20 cellular contexts compared by ENCODE assay signal in the genomic region with DNA sequence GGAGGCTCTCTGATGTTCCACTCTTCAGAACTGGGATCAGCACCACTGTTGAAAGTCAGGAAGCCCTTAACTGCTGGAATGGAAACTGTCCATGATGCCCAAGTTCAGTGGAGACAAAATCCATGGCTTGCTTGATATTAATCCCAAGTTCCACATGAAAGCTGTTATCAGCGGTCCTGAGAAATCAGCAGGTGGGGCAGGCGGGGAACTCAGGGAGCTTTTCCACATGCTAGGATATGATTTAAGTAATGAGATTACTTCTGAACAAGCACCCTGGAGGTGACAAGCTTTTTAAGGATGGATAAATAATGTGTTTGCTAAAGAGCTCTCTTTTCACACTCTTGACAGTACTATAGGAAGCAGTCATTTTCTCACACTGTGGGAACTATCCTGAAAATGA.
A peak's percentile ranks its signal among the peaks of the same experiment; 100 is the strongest.
DNase-seq lines count a peak whose midpoint lies in the region; ATAC-seq, FAIRE-seq and TF ChIP-seq lines count a peak whose summit lies in the region.
"Had no signal": no experiment of that assay in that cellular context is flagged by ENCODE, and none has a peak within 500 bp of the region (broad histone marks: within the 10 kb centered on the region; RNA-seq: fewer than 3 reads in every experiment).

No MANE protein-coding gene starts in this region.

- H3K27ac ChIP-seq in WERI-Rb-1 (no peak overlapping the region), pancreas (no peak overlapping the region)
- H3K27ac ChIP-seq: BLaER1 treated with 17β-estradiol and CSF1 and Interleukin-3, amounts not matched to agents 10 nM and 100 nM; C4-2B had no signal

- no peaks in the 10 kb centered on the region for H3K9me3 ChIP-seq in WERI-Rb-1 (ENCODE audit: severe bottlenecking)
- H3K9me3 ChIP-seq in pancreas = no peaks in the 10 kb centered on the region
- H3K9me3 ChIP-seq: Caco-2 had no signal

- H3K36me3 ChIP-seq in WERI-Rb-1 = no peaks in the 10 kb centered on the region
- no peaks in the 10 kb centered on the region for H3K36me3 ChIP-seq in pancreas
- H3K36me3 ChIP-seq: BLaER1 treated with 17β-estradiol and CSF1 and Interleukin-3, amounts not matched to agents 10 nM and 100 nM had no signal

- TF ChIP-seq CTCF in WERI-Rb-1 (IDR thresholded peaks at IDR 0.05; ENCODE audit: low read depth, low read length) = no peak
- TF ChIP-seq CTCF in pancreas (IDR thresholded peaks at IDR 0.05) = no peak

- H3K27me3 ChIP-seq in WERI-Rb-1 (ENCODE audit: insufficient read depth, low read depth, severe bottlenecking) (no peaks in the 10 kb centered on the region), pancreas (no peaks in the 10 kb centered on the region)
- H3K27me3 ChIP-seq: BLaER1 treated with 17β-estradiol and CSF1 and Interleukin-3, amounts not matched to agents 10 nM and 100 nM had no signal

- DNase-seq in NCI-H82 (lab: John Stamatoyannopoulos, UW) (peak; percentile 85), WERI-Rb-1 (peak; percentile 51), pancreas (peak in 4 of 6 donors; percentile 30 to 64 (median 49)), NCI-H2029 (lab: John Stamatoyannopoulos, UW) (no peak)
- DNase-seq: 8988T; AML-193; Caco-2; Calu3; CD4-positive, alpha-beta T cell; CD8-positive, alpha-beta T cell; DMS79 treated with DMSO at 0.1 percent for 48 hours; GF-D8 had no signal

- intact Hi-C loops in pancreas (cut with DNase I) = no loop called here

- no peak for FAIRE-seq in pancreas (lab: Jason Lieb, UNC)
- FAIRE-seq: A204.1, D721Med, G401.6, GM12891 had no signal

- H3K4me3 ChIP-seq in WERI-Rb-1 (ENCODE audit: low read depth, low read length) = no peak overlapping the region
- no peak overlapping the region for H3K4me3 ChIP-seq in pancreas
- H3K4me3 ChIP-seq: BLaER1 treated with 17β-estradiol and CSF1 and Interleukin-3, amounts not matched to agents 10 nM and 100 nM had no signal

- ATAC-seq in pancreas (peak; percentile 65 to 86 (median 77)), GM21786 (IDR thresholded peaks at IDR 0.05; ENCODE audit: unreplicated experiment) (no peak), HG03442 (IDR thresholded peaks at IDR 0.05; ENCODE audit: unreplicated experiment) (no peak)
- ATAC-seq: CD8-positive, alpha-beta T cell had no signal

- WGBS in pancreas, 2 donors = 43 to 49% methylated on average over 2 of the region's 2 CpGs

- peaks cover 0 to 10% (median 10%) of the 10 kb centered on the region in 3 donors for H3K4me1 ChIP-seq in pancreas

Comparison
In these comparisons a context has a peak if more than half of its experiments do, and no peak if none do; other contexts are left out.
1. ATAC-seq: peak in pancreas (4 of 4); none in GM21786 (single experiment) and HG03442 (single experiment).